1 cellular context compared by ENCODE assay signal in the genomic region with DNA sequence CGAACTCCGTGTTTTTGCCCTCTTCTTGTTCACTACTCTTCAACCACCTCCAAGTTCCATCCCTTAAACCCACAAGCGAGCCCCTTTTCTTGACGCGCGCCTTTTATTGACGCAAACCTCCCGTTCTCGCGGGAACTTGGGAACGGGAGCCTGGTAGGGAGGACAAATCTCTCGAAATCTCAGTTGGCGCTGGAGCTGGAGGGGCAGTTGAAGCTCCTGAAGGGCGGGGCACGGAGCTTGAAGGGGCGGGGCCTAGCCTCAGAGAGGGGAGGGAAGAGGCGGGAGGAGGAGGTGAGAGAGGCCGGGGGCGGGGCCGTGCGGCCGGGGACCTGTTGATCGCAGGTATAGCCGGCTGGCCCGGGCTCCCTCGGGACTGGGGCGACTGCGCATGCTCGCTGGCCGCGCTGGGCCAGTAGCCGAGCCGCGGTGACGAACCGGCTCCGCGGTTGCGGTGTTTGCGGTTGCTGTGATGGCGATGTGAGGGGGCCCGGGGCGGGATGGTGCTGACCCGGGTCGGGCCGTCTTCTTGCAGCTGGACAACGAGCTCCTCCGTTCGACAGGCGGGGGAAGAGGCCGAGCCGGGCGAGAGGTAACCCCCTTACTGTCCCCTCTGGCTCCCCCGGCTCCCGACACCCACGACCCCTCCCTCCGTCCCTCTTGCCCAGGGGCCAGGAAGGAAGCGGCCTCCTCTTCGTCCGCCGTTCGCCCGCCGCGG.
TF ChIP-seq lines count a peak whose summit lies in the region.

A gene (plus strand): TSS at position 395 of the 715 bp plus-strand sequence. CDS start 14,835 bp downstream, outside the sequence.

TF ChIP-seq in K562, 482 proteins besides CTCF, POLR2A, EP300 and RAD21 (continued from another document and continues in another):
- TF ChIP-seq, protein P1, sequence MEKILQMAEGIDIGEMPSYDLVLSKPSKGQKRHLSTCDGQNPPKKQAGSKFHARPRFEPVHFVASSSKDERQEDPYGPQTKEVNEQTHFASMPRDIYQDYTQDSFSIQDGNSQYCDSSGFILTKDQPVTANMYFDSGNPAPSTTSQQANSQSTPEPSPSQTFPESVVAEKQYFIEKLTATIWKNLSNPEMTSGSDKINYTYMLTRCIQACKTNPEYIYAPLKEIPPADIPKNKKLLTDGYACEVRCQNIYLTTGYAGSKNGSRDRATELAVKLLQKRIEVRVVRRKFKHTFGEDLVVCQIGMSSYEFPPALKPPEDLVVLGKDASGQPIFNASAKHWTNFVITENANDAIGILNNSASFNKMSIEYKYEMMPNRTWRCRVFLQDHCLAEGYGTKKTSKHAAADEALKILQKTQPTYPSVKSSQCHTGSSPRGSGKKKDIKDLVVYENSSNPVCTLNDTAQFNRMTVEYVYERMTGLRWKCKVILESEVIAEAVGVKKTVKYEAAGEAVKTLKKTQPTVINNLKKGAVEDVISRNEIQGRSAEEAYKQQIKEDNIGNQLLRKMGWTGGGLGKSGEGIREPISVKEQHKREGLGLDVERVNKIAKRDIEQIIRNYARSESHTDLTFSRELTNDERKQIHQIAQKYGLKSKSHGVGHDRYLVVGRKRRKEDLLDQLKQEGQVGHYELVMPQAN (IDR thresholded peaks at IDR 0.05; ENCODE audit: borderline replicate concordance), result no peak
- TF ChIP-seq KAT8 (IDR thresholded peaks at IDR 0.05; ENCODE audit: low read depth) (no peak), ZNF431 (CRISPR knock-in tag; IDR thresholded peaks at IDR 0.05) (no peak; the same call in 1 of the 2 replicates), ZNF217 (CRISPR knock-in tag; IDR thresholded peaks at IDR 0.05) (no peak), NELFE (IDR thresholded peaks at IDR 0.05; ENCODE audit: insufficient read depth, insufficient read length) (peak; percentile 62), YBX1 (IDR thresholded peaks at IDR 0.05) (no peak), ETV5 (CRISPR knock-in tag; IDR thresholded peaks at IDR 0.05; ENCODE audit: low read depth) (no peak), ZNF445 (CRISPR knock-in tag; IDR thresholded peaks at IDR 0.05; ENCODE audit: low read depth) (no peak), MTA1 (IDR thresholded peaks at IDR 0.05; ENCODE audit: borderline replicate concordance) (peak; percentile 97), POLR3G (IDR thresholded peaks at IDR 0.05; ENCODE audit: extremely low read depth, insufficient read length, insufficient replicate concordance) (no peak), NCOA2 (IDR thresholded peaks at IDR 0.05; ENCODE audit: partially characterized antibody in 2 of 2) (no peak), ZNF57 (CRISPR knock-in tag; IDR thresholded peaks at IDR 0.05) (no peak), NCOA6 (IDR thresholded peaks at IDR 0.05) (no peak), NCOA1 (IDR thresholded peaks at IDR 0.05; ENCODE audit: low read depth) (no peak), HNRNPLL (IDR thresholded peaks at IDR 0.05; ENCODE audit: low read depth, low read length, poor library complexity, severe bottlenecking) (no peak), ZNF146 (CRISPR knock-in tag; IDR thresholded peaks at IDR 0.05; ENCODE audit: unreplicated experiment) (no peak), TAL1 (IDR thresholded peaks at IDR 0.05) (no peak), HDGF (IDR thresholded peaks at IDR 0.05) (0 out of 2 replicates have a peak, but pooled peaks have one; percentile 40), CBX3 (IDR thresholded peaks at IDR 0.05; ENCODE audit: borderline replicate concordance in 1 of 2, low read length in 2 of 2) (0 out of 3 replicates have a peak, but pooled peaks of 1 of the 2 experiments have one; percentile 39), PHF20 (IDR thresholded peaks at IDR 0.05; ENCODE audit: partially characterized antibody) (peak; percentile 99), ZZZ3 (IDR thresholded peaks at IDR 0.05) (no peak), ZNF696 (CRISPR knock-in tag; conservative IDR thresholded peaks at IDR 0.05) (no peak), ZNF165 (CRISPR knock-in tag; IDR thresholded peaks at IDR 0.05; ENCODE audit: borderline replicate concordance) (no peak), CHD1 (IDR thresholded peaks at IDR 0.05; ENCODE audit: low read length) (no peak), CREB1 (IDR thresholded peaks at IDR 0.05) (peak; percentile 94), CREB1 (CRISPR knock-in tag; IDR thresholded peaks at IDR 0.05) (peak; percentile 91), RCOR1 (IDR thresholded peaks at IDR 0.05; ENCODE audit: borderline replicate concordance in 1 of 2, low read depth in 2 of 2, low read length in 2 of 2) (peak; percentile 94 to 99), ARHGAP35 (IDR thresholded peaks at IDR 0.05; ENCODE audit: partially characterized antibody) (peak; percentile 97), ADNP (tag; IDR thresholded peaks at IDR 0.05) (no peak), GATAD2A (IDR thresholded peaks at IDR 0.05) (no peak), ILK (tag; IDR thresholded peaks at IDR 0.05; ENCODE audit: borderline replicate concordance, low read depth) (no peak), RUNX1 (IDR thresholded peaks at IDR 0.05; ENCODE audit: low read depth) (peak; percentile 57; the same call in 1 of the 2 replicates), CHD4 (IDR thresholded peaks at IDR 0.05; ENCODE audit: insufficient read depth, insufficient replicate concordance, low read depth, low read length, poor library complexity, severe bottlenecking) (no peak), SMARCB1 (IDR thresholded peaks at IDR 0.05; ENCODE audit: insufficient read length, low read depth) (no peak)
- TF ChIP-seq, protein P2, sequence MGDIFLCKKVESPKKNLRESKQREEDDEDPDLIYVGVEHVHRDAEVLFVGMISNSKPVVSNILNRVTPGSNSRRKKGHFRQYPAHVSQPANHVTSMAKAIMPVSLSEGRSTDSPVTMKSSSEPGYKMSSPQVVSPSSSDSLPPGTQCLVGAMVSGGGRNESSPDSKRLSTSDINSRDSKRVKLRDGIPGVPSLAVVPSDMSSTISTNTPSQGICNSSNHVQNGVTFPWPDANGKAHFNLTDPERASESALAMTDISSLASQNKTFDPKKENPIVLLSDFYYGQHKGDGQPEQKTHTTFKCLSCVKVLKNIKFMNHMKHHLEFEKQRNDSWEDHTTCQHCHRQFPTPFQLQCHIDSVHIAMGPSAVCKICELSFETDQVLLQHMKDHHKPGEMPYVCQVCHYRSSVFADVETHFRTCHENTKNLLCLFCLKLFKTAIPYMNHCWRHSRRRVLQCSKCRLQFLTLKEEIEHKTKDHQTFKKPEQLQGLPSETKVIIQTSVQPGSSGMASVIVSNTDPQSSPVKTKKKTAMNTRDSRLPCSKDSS (IDR thresholded peaks at IDR 0.05; ENCODE audit: low read depth, partially characterized antibody), result no peak
- TF ChIP-seq, protein P3, sequence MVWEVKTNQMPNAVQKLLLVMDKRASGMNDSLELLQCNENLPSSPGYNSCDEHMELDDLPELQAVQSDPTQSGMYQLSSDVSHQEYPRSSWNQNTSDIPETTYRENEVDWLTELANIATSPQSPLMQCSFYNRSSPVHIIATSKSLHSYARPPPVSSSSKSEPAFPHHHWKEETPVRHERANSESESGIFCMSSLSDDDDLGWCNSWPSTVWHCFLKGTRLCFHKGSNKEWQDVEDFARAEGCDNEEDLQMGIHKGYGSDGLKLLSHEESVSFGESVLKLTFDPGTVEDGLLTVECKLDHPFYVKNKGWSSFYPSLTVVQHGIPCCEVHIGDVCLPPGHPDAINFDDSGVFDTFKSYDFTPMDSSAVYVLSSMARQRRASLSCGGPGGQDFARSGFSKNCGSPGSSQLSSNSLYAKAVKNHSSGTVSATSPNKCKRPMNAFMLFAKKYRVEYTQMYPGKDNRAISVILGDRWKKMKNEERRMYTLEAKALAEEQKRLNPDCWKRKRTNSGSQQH (CRISPR knock-in tag; IDR thresholded peaks at IDR 0.05), result no peak
- TF ChIP-seq, protein P4, sequence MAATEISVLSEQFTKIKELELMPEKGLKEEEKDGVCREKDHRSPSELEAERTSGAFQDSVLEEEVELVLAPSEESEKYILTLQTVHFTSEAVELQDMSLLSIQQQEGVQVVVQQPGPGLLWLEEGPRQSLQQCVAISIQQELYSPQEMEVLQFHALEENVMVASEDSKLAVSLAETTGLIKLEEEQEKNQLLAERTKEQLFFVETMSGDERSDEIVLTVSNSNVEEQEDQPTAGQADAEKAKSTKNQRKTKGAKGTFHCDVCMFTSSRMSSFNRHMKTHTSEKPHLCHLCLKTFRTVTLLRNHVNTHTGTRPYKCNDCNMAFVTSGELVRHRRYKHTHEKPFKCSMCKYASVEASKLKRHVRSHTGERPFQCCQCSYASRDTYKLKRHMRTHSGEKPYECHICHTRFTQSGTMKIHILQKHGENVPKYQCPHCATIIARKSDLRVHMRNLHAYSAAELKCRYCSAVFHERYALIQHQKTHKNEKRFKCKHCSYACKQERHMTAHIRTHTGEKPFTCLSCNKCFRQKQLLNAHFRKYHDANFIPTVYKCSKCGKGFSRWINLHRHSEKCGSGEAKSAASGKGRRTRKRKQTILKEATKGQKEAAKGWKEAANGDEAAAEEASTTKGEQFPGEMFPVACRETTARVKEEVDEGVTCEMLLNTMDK (IDR thresholded peaks at IDR 0.05; ENCODE audit: borderline replicate concordance, insufficient read depth, low read depth, low read length, poor library complexity, severe bottlenecking), result no peak
- TF ChIP-seq, protein P5, sequence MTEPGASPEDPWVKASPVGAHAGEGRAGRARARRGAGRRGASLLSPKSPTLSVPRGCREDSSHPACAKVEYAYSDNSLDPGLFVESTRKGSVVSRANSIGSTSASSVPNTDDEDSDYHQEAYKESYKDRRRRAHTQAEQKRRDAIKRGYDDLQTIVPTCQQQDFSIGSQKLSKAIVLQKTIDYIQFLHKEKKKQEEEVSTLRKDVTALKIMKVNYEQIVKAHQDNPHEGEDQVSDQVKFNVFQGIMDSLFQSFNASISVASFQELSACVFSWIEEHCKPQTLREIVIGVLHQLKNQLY (CRISPR knock-in tag; conservative IDR thresholded peaks at IDR 0.05), result 0 out of 4 replicates have a peak, but pooled peaks of 1 of the 2 experiments have one; percentile 15
- TF ChIP-seq, protein P6, sequence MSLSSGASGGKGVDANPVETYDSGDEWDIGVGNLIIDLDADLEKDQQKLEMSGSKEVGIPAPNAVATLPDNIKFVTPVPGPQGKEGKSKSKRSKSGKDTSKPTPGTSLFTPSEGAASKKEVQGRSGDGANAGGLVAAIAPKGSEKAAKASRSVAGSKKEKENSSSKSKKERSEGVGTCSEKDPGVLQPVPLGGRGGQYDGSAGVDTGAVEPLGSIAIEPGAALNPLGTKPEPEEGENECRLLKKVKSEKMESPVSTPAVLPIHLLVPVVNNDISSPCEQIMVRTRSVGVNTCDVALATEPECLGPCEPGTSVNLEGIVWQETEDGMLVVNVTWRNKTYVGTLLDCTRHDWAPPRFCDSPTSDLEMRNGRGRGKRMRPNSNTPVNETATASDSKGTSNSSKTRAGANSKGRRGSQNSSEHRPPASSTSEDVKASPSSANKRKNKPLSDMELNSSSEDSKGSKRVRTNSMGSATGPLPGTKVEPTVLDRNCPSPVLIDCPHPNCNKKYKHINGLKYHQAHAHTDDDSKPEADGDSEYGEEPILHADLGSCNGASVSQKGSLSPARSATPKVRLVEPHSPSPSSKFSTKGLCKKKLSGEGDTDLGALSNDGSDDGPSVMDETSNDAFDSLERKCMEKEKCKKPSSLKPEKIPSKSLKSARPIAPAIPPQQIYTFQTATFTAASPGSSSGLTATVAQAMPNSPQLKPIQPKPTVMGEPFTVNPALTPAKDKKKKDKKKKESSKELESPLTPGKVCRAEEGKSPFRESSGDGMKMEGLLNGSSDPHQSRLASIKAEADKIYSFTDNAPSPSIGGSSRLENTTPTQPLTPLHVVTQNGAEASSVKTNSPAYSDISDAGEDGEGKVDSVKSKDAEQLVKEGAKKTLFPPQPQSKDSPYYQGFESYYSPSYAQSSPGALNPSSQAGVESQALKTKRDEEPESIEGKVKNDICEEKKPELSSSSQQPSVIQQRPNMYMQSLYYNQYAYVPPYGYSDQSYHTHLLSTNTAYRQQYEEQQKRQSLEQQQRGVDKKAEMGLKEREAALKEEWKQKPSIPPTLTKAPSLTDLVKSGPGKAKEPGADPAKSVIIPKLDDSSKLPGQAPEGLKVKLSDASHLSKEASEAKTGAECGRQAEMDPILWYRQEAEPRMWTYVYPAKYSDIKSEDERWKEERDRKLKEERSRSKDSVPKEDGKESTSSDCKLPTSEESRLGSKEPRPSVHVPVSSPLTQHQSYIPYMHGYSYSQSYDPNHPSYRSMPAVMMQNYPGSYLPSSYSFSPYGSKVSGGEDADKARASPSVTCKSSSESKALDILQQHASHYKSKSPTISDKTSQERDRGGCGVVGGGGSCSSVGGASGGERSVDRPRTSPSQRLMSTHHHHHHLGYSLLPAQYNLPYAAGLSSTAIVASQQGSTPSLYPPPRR (CRISPR knock-in tag; IDR thresholded peaks at IDR 0.05; ENCODE audit: borderline replicate concordance), result no peak
- TF ChIP-seq, protein P7, sequence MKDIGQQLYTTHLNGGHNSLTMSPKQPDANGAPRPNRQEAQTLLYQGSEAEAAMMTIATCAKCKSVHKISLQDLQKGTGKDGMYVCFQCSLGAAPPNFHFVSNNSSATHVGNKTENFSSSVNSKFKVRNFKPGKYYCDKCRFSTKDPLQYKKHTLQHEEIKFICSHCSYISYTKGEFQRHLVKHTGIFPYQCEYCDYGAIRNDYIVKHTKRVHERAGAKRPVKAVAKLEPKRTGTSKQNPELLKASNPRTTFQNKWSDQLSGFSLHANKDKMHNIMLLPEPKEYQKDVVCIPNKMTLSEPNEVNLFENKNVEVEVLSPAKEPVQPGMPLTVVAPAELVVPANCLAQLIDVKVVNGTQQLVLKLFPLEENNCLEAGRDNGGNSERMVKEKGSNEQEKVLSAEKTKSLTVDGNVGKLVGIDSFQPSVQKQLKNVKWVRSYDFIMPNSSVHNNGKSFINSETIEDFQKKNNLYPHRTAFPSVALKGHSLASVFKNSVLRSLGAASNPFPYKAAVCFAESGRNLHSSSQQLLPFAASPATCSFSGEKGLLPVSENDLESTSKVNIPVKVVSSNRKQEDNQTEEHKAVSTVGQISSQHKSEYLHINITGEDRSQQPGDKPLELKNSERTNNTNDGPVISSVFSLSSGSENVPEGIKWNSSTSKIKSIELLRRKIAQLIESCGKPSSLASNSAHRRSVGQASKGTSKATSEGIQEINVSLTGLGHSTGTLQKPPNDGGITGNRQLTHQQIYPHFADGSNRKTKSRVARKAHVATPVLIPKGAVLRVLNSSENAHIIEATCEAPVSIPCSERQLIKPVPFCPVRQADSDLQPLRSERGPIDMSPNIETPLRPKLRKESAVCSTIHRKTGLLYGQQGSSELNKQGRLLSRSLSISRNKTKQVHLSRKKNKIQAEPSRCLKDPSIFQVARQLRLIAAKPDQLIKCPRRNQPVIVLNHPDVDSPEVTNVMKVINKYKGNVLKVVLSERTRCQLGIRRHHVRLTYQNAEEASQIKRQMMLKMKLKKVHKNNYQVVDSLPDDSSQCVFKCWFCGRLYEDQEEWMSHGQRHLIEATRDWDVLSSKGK (CRISPR knock-in tag; IDR thresholded peaks at IDR 0.05), result no peak
